ENCODE assay signal across 1 cellular context in the genomic region with DNA sequence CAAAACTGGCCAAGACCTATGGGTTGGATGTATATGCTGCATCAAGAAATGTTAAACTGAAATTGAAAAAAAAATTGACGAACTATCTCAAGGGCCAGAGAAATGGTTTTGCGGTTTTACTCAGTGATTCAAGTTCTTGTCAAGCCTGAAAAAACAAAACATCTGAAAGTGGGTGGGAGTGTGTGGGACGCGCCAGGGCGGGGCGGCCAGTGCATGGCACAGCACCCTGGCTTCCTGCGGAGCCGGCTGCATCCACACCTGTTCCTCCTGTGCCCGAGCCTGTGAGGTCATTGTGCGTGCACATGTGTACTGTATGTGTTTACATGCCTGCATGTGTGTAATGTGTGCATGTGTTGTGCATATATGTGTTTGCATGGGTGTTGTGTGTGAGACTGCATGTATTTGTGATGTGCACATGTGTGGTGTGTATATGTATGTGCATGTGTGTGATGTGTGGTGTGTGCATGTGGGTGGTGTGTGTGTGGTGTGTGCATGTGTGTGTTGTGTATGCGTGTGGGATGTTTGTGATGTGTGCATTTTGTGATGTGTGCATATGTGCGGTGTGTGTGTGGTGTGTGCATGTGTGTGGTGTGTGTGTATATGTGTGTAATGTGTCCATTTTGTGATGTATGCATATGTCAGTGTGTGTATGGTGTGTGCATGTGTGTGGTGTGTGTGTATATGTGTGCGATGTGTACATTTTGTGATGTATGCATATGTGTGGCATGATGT.
A peak's percentile ranks its signal among the peaks of the same experiment; 100 is the strongest.
TF ChIP-seq lines count a peak whose summit lies in the region.

No MANE protein-coding gene starts in this region.

TF ChIP-seq in HepG2, 621 proteins besides CTCF, POLR2A, EP300 and RAD21 (continued from another document):
- TF ChIP-seq, protein P1, sequence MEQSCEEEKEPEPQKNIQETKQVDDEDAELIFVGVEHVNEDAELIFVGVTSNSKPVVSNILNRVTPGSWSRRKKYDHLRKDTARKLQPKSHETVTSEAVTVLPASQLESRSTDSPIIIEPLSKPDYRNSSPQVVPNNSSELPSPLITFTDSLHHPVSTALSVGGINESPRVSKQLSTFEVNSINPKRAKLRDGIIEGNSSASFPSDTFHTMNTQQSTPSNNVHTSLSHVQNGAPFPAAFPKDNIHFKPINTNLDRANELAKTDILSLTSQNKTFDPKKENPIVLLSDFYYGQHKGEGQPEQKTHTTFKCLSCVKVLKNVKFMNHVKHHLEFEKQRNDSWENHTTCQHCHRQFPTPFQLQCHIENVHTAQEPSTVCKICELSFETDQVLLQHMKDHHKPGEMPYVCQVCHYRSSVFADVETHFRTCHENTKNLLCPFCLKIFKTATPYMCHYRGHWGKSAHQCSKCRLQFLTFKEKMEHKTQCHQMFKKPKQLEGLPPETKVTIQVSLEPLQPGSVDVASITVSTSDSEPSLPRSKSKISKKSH (CRISPR knock-in tag; IDR thresholded peaks at IDR 0.05; ENCODE audit: borderline replicate concordance) = no peak
- TF ChIP-seq RAD51 (IDR thresholded peaks at IDR 0.05; ENCODE audit: borderline replicate concordance) (peak; percentile 54), RBM39 (IDR thresholded peaks at IDR 0.05; ENCODE audit: low read depth, low read length, poor library complexity, severe bottlenecking) (no peak), PHB2 (IDR thresholded peaks at IDR 0.05; ENCODE audit: partially characterized antibody) (peak; percentile 90), ZFYVE20 (CRISPR knock-in tag; IDR thresholded peaks at IDR 0.05; ENCODE audit: borderline replicate concordance, low read depth) (no peak), SPEN (CRISPR knock-in tag; IDR thresholded peaks at IDR 0.05; ENCODE audit: low read depth) (no peak), FOXP1 (IDR thresholded peaks at IDR 0.05) (peak; percentile 70), FOXP1 (CRISPR knock-in tag; IDR thresholded peaks at IDR 0.05) (no peak), MTA3 (CRISPR knock-in tag; IDR thresholded peaks at IDR 0.05) (no peak), ZNF282 (IDR thresholded peaks at IDR 0.05; ENCODE audit: partially characterized antibody) (peak; percentile 94), SOX6 (IDR thresholded peaks at IDR 0.05) (peak; percentile 93; the same call in 1 of the 2 replicates), SOX6 (CRISPR knock-in tag; IDR thresholded peaks at IDR 0.05) (no peak), PLRG1 (conservative IDR thresholded peaks at IDR 0.05) (0 out of 2 replicates have a peak, but pooled peaks have one; percentile 66), IKZF1 (IDR thresholded peaks at IDR 0.05) (peak; percentile 92; the same call in 1 of the 2 replicates), RFX5 (IDR thresholded peaks at IDR 0.05; ENCODE audit: low read depth, low read length) (no peak), NBN (conservative IDR thresholded peaks at IDR 0.05) (peak; percentile 90; the same call in 1 of the 2 replicates), ZNF362 (CRISPR knock-in tag; IDR thresholded peaks at IDR 0.05; ENCODE audit: borderline replicate concordance) (no peak), NCOA1 (CRISPR knock-in tag; IDR thresholded peaks at IDR 0.05) (no peak), ARNT (IDR thresholded peaks at IDR 0.05) (0 out of 2 replicates have a peak, but pooled peaks have one; percentile 71)
- TF ChIP-seq, protein P2, sequence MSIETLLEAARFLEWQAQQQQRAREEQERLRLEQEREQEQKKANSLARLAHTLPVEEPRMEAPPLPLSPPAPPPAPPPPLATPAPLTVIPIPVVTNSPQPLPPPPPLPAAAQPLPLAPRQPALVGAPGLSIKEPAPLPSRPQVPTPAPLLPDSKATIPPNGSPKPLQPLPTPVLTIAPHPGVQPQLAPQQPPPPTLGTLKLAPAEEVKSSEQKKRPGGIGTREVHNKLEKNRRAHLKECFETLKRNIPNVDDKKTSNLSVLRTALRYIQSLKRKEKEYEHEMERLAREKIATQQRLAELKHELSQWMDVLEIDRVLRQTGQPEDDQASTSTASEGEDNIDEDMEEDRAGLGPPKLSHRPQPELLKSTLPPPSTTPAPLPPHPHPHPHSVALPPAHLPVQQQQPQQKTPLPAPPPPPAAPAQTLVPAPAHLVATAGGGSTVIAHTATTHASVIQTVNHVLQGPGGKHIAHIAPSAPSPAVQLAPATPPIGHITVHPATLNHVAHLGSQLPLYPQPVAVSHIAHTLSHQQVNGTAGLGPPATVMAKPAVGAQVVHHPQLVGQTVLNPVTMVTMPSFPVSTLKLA (IDR thresholded peaks at IDR 0.05) = peak; percentile 97
- TF ChIP-seq, protein P3, sequence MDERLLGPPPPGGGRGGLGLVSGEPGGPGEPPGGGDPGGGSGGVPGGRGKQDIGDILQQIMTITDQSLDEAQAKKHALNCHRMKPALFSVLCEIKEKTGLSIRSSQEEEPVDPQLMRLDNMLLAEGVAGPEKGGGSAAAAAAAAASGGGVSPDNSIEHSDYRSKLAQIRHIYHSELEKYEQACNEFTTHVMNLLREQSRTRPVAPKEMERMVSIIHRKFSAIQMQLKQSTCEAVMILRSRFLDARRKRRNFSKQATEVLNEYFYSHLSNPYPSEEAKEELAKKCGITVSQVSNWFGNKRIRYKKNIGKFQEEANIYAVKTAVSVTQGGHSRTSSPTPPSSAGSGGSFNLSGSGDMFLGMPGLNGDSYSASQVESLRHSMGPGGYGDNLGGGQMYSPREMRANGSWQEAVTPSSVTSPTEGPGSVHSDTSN (CRISPR knock-in tag; IDR thresholded peaks at IDR 0.05) = no peak
- TF ChIP-seq, protein P4, sequence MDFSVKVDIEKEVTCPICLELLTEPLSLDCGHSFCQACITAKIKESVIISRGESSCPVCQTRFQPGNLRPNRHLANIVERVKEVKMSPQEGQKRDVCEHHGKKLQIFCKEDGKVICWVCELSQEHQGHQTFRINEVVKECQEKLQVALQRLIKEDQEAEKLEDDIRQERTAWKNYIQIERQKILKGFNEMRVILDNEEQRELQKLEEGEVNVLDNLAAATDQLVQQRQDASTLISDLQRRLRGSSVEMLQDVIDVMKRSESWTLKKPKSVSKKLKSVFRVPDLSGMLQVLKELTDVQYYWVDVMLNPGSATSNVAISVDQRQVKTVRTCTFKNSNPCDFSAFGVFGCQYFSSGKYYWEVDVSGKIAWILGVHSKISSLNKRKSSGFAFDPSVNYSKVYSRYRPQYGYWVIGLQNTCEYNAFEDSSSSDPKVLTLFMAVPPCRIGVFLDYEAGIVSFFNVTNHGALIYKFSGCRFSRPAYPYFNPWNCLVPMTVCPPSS (IDR thresholded peaks at IDR 0.05) = peak; percentile 84
TF ChIP-seq in HepG2: peak in this region for 19.
